Comparison of ENCODE assay signal across 9 cellular contexts in genomic region chr3:5017953-5018531, GRCh38. TPM values are rescaled to one million over a fixed set of nuclear protein-coding genes. Genes with fewer than 3 reads are reported as not detected.
DNase-seq lines count a peak whose midpoint lies in the region; ATAC-seq and FAIRE-seq lines count a peak whose summit lies in the region.
"Had no signal": no experiment of that assay in that cellular context is flagged by ENCODE, and none has a peak within 500 bp of the region (broad histone marks: within the 10 kb centered on the region; RNA-seq: fewer than 3 reads in every experiment).

No MANE protein-coding gene starts in this region.

- DNase-seq in ACHN (peak; percentile 35), M059J (ENCODE audit: low read depth) (peak; percentile 75), HTR-8/SVneo (ENCODE audit: insufficient read length, low spot score) (no peak)
- DNase-seq in stimulated activated CD4-positive, alpha-beta T cell treated with anti-CD3 and anti-CD28 coated beads, Interleukin-4, amount 100 ng/mL, for 4 hours, result no peak

- peak overlapping the region; percentile 95 to 96 for H3K27ac ChIP-seq in mucosa of rectum (ENCODE audit: low read depth in 2 of 2, low read length in 2 of 2)
- H3K27ac ChIP-seq: KMS-11 had no signal

- peak overlapping the region; percentile 90 for H3K27ac Mint-ChIP-seq in dendritic cell treated with granulocyte-macrophage colony-stimulating factor and Interleukin-4, amounts not matched to agents 40 ng/mL and 50 ng/mL, for 4 days

- H3K4me3 ChIP-seq in mucosa of rectum (ENCODE audit: low read length in 2 of 2), result no peak overlapping the region

- intact Hi-C loops in dendritic cell treated with granulocyte-macrophage colony-stimulating factor and Interleukin-4, amounts not matched to agents 40 ng/mL and 50 ng/mL, for 4 days (cut with micrococcal nuclease), result no loop called here

- no peaks in the 10 kb centered on the region for H3K27me3 ChIP-seq in mucosa of rectum (ENCODE audit: control insufficient read depth in 2 of 2, insufficient read depth in 2 of 2, low read length in 2 of 2)

- no peaks in the 10 kb centered on the region for H3K27me3 Mint-ChIP-seq in dendritic cell treated with granulocyte-macrophage colony-stimulating factor and Interleukin-4, amounts not matched to agents 40 ng/mL and 50 ng/mL, for 4 days

- no peaks in the 10 kb centered on the region for H3K36me3 ChIP-seq in mucosa of rectum (ENCODE audit: control insufficient read depth in 2 of 2, insufficient read depth in 2 of 2, low read length in 2 of 2)

- FAIRE-seq in HTR-8/SVneo (lab: Jason Lieb, UNC), result no peak

- H3K4me3 Mint-ChIP-seq in dendritic cell treated with granulocyte-macrophage colony-stimulating factor and Interleukin-4, amounts not matched to agents 40 ng/mL and 50 ng/mL, for 4 days, result no peak overlapping the region

- H3K9ac ChIP-seq in mucosa of rectum (ENCODE audit: low read depth in 1 of 2, low read length in 2 of 2), result peak overlapping the region; percentile 24 to 77
- H3K9ac ChIP-seq: KMS-11 had no signal

- in situ Hi-C loops in ACHN (cut with HindIII; ENCODE audit: low pct_ligation_motif_present, low pct_unique_long_range_greater_than_20kb, low sequenced_read_pairs), result no loop called here

- ATAC-seq in GM18873 (IDR thresholded peaks at IDR 0.05; ENCODE audit: low FRiP score, unreplicated experiment), result no peak
- ATAC-seq in HG03571 (IDR thresholded peaks at IDR 0.05; ENCODE audit: unreplicated experiment), result no peak

- H3K36me3 Mint-ChIP-seq in dendritic cell treated with granulocyte-macrophage colony-stimulating factor and Interleukin-4, amounts not matched to agents 40 ng/mL and 50 ng/mL, for 4 days (ENCODE audit: low read depth), result no peaks in the 10 kb centered on the region

- no peaks in the 10 kb centered on the region for H3K9me3 ChIP-seq in mucosa of rectum (ENCODE audit: control insufficient read depth in 2 of 2, low read length in 2 of 2)

- H3K4me1 Mint-ChIP-seq in dendritic cell treated with granulocyte-macrophage colony-stimulating factor and Interleukin-4, amounts not matched to agents 40 ng/mL and 50 ng/mL, for 4 days (ENCODE audit: low read depth), result peaks cover 91% of the 10 kb centered on the region

- H3K9me3 Mint-ChIP-seq in dendritic cell treated with granulocyte-macrophage colony-stimulating factor and Interleukin-4, amounts not matched to agents 40 ng/mL and 50 ng/mL, for 4 days, result no peaks in the 10 kb centered on the region

- H3K4me1 ChIP-seq in mucosa of rectum (ENCODE audit: control insufficient read depth in 2 of 2, insufficient read depth in 2 of 2, low read length in 2 of 2), result peaks cover 45 to 67% of the 10 kb centered on the region in 2 donors

RNA-seq across cellular contexts. Expression of gene BHLHE40, which starts 38.8 kb away (rescaled TPM):
- total RNA-seq in M059J (2014; rRNA removed; shearing (Covaris generic)), result 39.0 and 41.3 TPM in 2 replicates

Comparison
In these comparisons a context has a peak if more than half of its experiments do, and no peak if none do; other contexts are left out.
1. DNase-seq: peak in ACHN (single experiment) and M059J (single experiment); none in HTR-8/SVneo (single experiment) and stimulated activated CD4-positive, alpha-beta T cell treated with anti-CD3 and anti-CD28 coated beads, Interleukin-4, amount 100 ng/mL, for 4 hours (0 of 2).